Comparison of ENCODE assay signal across 16 cellular contexts in the genomic region with DNA sequence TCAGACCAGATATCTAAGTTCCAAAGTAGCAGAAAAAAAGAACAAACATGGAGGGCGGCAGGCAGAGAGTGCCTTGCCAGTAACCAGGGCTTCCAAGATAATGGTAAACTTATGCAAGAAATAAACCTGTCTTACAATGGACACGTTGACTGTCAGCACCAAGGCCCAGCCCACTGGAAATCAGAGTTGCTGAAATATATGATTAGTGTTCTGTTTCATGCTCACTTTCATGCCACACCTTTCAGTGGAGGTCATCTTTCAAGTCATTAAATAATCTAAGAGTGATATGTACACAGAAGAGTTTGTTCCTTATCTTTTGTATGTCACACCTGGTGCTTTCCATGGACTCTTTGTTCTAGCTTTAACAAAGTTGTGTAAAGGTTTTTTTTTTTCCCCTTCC.
A peak's percentile ranks its signal among the peaks of the same experiment; 100 is the strongest.
DNase-seq lines count a peak whose midpoint lies in the region; ATAC-seq and TF ChIP-seq lines count a peak whose summit lies in the region.
"Had no signal": no experiment of that assay in that cellular context is flagged by ENCODE, and none has a peak within 500 bp of the region (broad histone marks: within the 10 kb centered on the region; RNA-seq: fewer than 3 reads in every experiment).

No MANE protein-coding gene starts in this region.

- BruUV-seq in Caco-2 (replicated peaks; lab: Mats Ljungman, UMichigan) = no TSS peak
- BruUV-seq in Calu3 (replicated peaks; lab: Mats Ljungman, UMichigan) = no TSS peak

- no peak overlapping the region for H4K8ac ChIP-seq in mesendoderm (ENCODE audit: low read depth, low read length)

- H3K27me3 ChIP-seq in Caco-2 (replicated peaks; ENCODE audit: control insufficient read depth, insufficient read depth, low read length) = no peaks in the 10 kb centered on the region
- no peaks in the 10 kb centered on the region for H3K27me3 ChIP-seq in body of pancreas
- H3K27me3 ChIP-seq in mesendoderm (ENCODE audit: insufficient read depth, low read length, poor library complexity) = no peaks in the 10 kb centered on the region
- peaks cover 4% of the 10 kb centered on the region for H3K27me3 ChIP-seq in testis
- H3K27me3 ChIP-seq: BE2C had no signal

- peaks cover 13% of the 10 kb centered on the region for H3K4me1 Mint-ChIP-seq in Caco-2 (ENCODE audit: low read depth, unreplicated experiment)
- H3K4me1 Mint-ChIP-seq in Calu3 (ENCODE audit: low read depth, unreplicated experiment) = peaks cover 53% of the 10 kb centered on the region
- H3K4me1 Mint-ChIP-seq: CD4-positive, alpha-beta memory T cell had no signal

- no peak overlapping the region for H3K9ac ChIP-seq in mesendoderm (ENCODE audit: low read length)
- H3K9ac ChIP-seq: SK-N-SH had no signal

- TF ChIP-seq POLR2A in body of pancreas (IDR thresholded peaks at IDR 0.05) = peak in 1 of 3 donors; percentile 24
- TF ChIP-seq POLR2A in testis (IDR thresholded peaks at IDR 0.05) = no peak

- intact Hi-C loops in Caco-2 (cut with micrococcal nuclease; ENCODE audit: unreplicated experiment) (loop anchor here (1.0 to 2.0 kb wide), 6 partner anchors 17 to 357 kb away; partner anchors contain the start of gene MECOM), Calu3 (cut with micrococcal nuclease; ENCODE audit: unreplicated experiment) (no loop called here), body of pancreas (cut with DNase I) (no loop called here), testis (cut with DNase I; ENCODE audit: low total_unique reads) (no loop called here)

- no peak overlapping the region for H2BK15ac ChIP-seq in mesendoderm (replicated peaks; ENCODE audit: low read depth)

- H3K36me3 ChIP-seq in Caco-2 (ENCODE audit: control insufficient read depth, insufficient read depth, low read length) (no peaks in the 10 kb centered on the region), body of pancreas (replicated peaks in 1 of 2; ENCODE audit: insufficient read depth in 1 of 2, low read depth in 2 of 2) (no peaks in the 10 kb centered on the region), mesendoderm (ENCODE audit: control insufficient read depth, insufficient read depth, low read length) (no peaks in the 10 kb centered on the region), testis (ENCODE audit: low read depth, missing control alignments) (no peaks in the 10 kb centered on the region)
- H3K36me3 ChIP-seq: BE2C had no signal

- no peak overlapping the region for H4K5ac ChIP-seq in mesendoderm (ENCODE audit: low read length)

- H3K56ac ChIP-seq in mesendoderm (ENCODE audit: low read length) = no peak overlapping the region

- peaks cover 27% of the 10 kb centered on the region for H3K4me1 ChIP-seq in Caco-2
- H3K4me1 ChIP-seq in body of pancreas = peaks cover 47% of the 10 kb centered on the region
- no peaks in the 10 kb centered on the region for H3K4me1 ChIP-seq in mesendoderm (ENCODE audit: control insufficient read depth, low read depth, low read length)
- H3K4me1 ChIP-seq in testis = no peaks in the 10 kb centered on the region

- CTCF ChIA-PET in Caco-2 (lab: Charles Lee) = no interaction called here
- CTCF ChIA-PET in Calu3 (lab: Charles Lee) = interaction anchor here (1.1 to 2.1 kb wide), 3 partner anchors 11 to 40 kb away, joined by 3 to 10 read pairs (median 3); no protein-coding TSS in a partner anchor

- H3K9me3 ChIP-seq in Caco-2 (no peaks in the 10 kb centered on the region), body of pancreas (no peaks in the 10 kb centered on the region), testis (no peaks in the 10 kb centered on the region)
- H3K9me3 ChIP-seq: BE2C, SK-N-SH had no signal

- H3K4me3 ChIP-seq in Caco-2 (ENCODE audit: low read depth, low read length) (no peak overlapping the region), body of pancreas (no peak overlapping the region), mesendoderm (ENCODE audit: low read length) (no peak overlapping the region), testis (no peak overlapping the region)
- H3K4me3 ChIP-seq: PC-9 had no signal

- TF ChIP-seq CTCF in Caco-2 (IDR thresholded peaks at IDR 0.05; ENCODE audit: insufficient read depth in 1 of 2, low read depth in 1 of 2, low read length in 1 of 2, severe bottlenecking in 1 of 2, unreplicated experiment in 1 of 2) = no peak
- TF ChIP-seq CTCF in Calu3 (IDR thresholded peaks at IDR 0.05; ENCODE audit: unreplicated experiment) = no peak
- no peak for TF ChIP-seq CTCF in body of pancreas (IDR thresholded peaks at IDR 0.05)
- TF ChIP-seq CTCF in testis (IDR thresholded peaks at IDR 0.05) = no peak

- no peak overlapping the region for H2BK5ac ChIP-seq in mesendoderm (ENCODE audit: low read length)

- H3K23ac ChIP-seq in mesendoderm (ENCODE audit: low read length) = no peak overlapping the region

- H3K79me1 ChIP-seq in mesendoderm (ENCODE audit: low read length) = no peaks in the 10 kb centered on the region

- POLR2A ChIA-PET in Caco-2 (lab: Charles Lee) = no interaction called here

- ATAC-seq in body of pancreas (peak; percentile 95), HG02840 (IDR thresholded peaks at IDR 0.05; ENCODE audit: low FRiP score, unreplicated experiment) (no peak), HG03135 (IDR thresholded peaks at IDR 0.05; ENCODE audit: unreplicated experiment) (no peak)

- H3K27ac ChIP-seq in body of pancreas (peak overlapping the region in 3 of 4 donors; percentile 53 to 69 (median 68)), mesendoderm (ENCODE audit: low read depth, low read length) (no peak overlapping the region), testis (no peak overlapping the region)
- H3K27ac ChIP-seq: PC-9 had no signal

- H3K79me2 ChIP-seq in mesendoderm (ENCODE audit: control insufficient read depth, insufficient read depth, low read length) = no peaks in the 10 kb centered on the region

- H3K4me2 ChIP-seq in mesendoderm (ENCODE audit: low read length) = no peak overlapping the region
- H3K4me2 ChIP-seq: PC-9, SK-N-SH had no signal

- no peak overlapping the region for H2AK5ac ChIP-seq in mesendoderm (ENCODE audit: low read length)

- H3K36me3 Mint-ChIP-seq in Caco-2 (ENCODE audit: insufficient read depth, unreplicated experiment) (no peaks in the 10 kb centered on the region), Calu3 (ENCODE audit: insufficient read depth, unreplicated experiment) (no peaks in the 10 kb centered on the region)
- H3K36me3 Mint-ChIP-seq: CD4-positive, alpha-beta memory T cell had no signal

- H3K27ac Mint-ChIP-seq in Caco-2 (ENCODE audit: unreplicated experiment) = peak overlapping the region; percentile 44
- H3K27ac Mint-ChIP-seq in Calu3 (ENCODE audit: unreplicated experiment) = peak overlapping the region; percentile 4
- H3K27ac Mint-ChIP-seq: CD4-positive, alpha-beta memory T cell; HFFc6 had no signal

- H3K9me3 Mint-ChIP-seq in Caco-2 (ENCODE audit: unreplicated experiment) = no peaks in the 10 kb centered on the region
- no peaks in the 10 kb centered on the region for H3K9me3 Mint-ChIP-seq in Calu3 (ENCODE audit: low read depth, unreplicated experiment)
- H3K9me3 Mint-ChIP-seq: HFFc6 had no signal

- WGBS in body of pancreas, 2 donors = 26 to 41% methylated on average over 2 of the region's 2 CpGs
- no CpG with 5 or more reads among the region's 2 CpGs for WGBS in mesendoderm (ENCODE audit: extremely low coverage, insufficient coverage, low lambda C conversion rate)
- WGBS in testis, 2 donors = 62 to 65% methylated on average over 2 of the region's 2 CpGs

- no peak overlapping the region for H3K18ac ChIP-seq in mesendoderm (ENCODE audit: low read length)

- H3K4me3 Mint-ChIP-seq in Caco-2 (ENCODE audit: unreplicated experiment) = peak overlapping the region; percentile 20
- H3K4me3 Mint-ChIP-seq in Calu3 (ENCODE audit: low read depth, unreplicated experiment) = no peak overlapping the region
- H3K4me3 Mint-ChIP-seq: CD4-positive, alpha-beta memory T cell; HFFc6 had no signal

- H3K27me3 Mint-ChIP-seq in Caco-2 (ENCODE audit: insufficient read depth, unreplicated experiment) (no peaks in the 10 kb centered on the region), Calu3 (ENCODE audit: unreplicated experiment) (no peaks in the 10 kb centered on the region)
- H3K27me3 Mint-ChIP-seq: CD4-positive, alpha-beta memory T cell had no signal

- no peak overlapping the region for H2BK120ac ChIP-seq in mesendoderm (ENCODE audit: low read depth, low read length)

- peak overlapping the region; percentile 12 for H3K4ac ChIP-seq in mesendoderm (ENCODE audit: low read depth, low read length)

- DNase-seq in Caco-2 (peak; percentile 76 to 85), Calu3 (peak; percentile 60), body of pancreas (peak; percentile 71 to 88 (median 76)), mesendoderm (no peak), cerebellum (ENCODE audit: low spot score) (no peak), testis (no peak)
- DNase-seq: BE2C; CD4-positive, alpha-beta memory T cell; HFFc6; IMR-90; Kasumi-1; NCI-H524 treated with DMSO at 0.1 percent for 48 hours; SK-N-SH had no signal

Comparison
In these comparisons a context has a peak if more than half of its experiments do, and no peak if none do; other contexts are left out.
1. DNase-seq: peak in Caco-2 (2 of 2), Calu3 (single experiment) and body of pancreas (4 of 4); none in mesendoderm (single experiment), cerebellum (single experiment) and testis (single experiment).
2. H3K27ac ChIP-seq: peak in body of pancreas (3 of 4); none in mesendoderm (single experiment) and testis (0 of 2).